15 cellular contexts compared by ENCODE assay signal in genomic region chr17:57675427-57675826, GRCh38.
"Had no signal": no experiment of that assay in that cellular context is flagged by ENCODE, and none has a peak within 500 bp of the region (broad histone marks: within the 10 kb centered on the region; RNA-seq: fewer than 3 reads in every experiment).

No MANE protein-coding gene starts in this region.

- ATAC-seq: activated CD4-positive, CD25-positive, alpha-beta regulatory T cell treated with anti-CD3 and anti-CD28 coated beads, Interleukin-2, amount 50 U/mL, for 24 hours; pancreas; stimulated activated memory B cell treated with anti-CD40 and anti-IgM and Interleukin-4, amounts not matched to agents 10 μg/mL and 1 μg/mL and 100 μg/mL, for 72 hours; T-cell had no signal

- DNase-seq: activated gamma-delta T cell treated with Interleukin-2 at 50 U/mL for 16 hours; effector CD8-positive, alpha-beta T cell; glutamatergic neuron; kidney; pancreas; stimulated activated CD4-positive, alpha-beta T cell treated with anti-CD3 and anti-CD28 coated beads, Interleukin-12 subunit alpha, Interleukin-12 subunit beta, amount 100 ng/mL, for 4 hours; T-helper 9 cell; uterus had no signal

- H3K4me3 Mint-ChIP-seq: stimulated activated memory B cell treated with anti-CD40 and anti-IgM and Interleukin-4, amounts not matched to agents 10 μg/mL and 1 μg/mL and 100 μg/mL, for 72 hours; T-cell had no signal

- H3K36me3 ChIP-seq: breast epithelium, pancreas, uterus had no signal

- H3K27me3 ChIP-seq: breast epithelium, foreskin keratinocyte, pancreas, tibial artery, uterus had no signal

- H3K27me3 Mint-ChIP-seq: stimulated activated memory B cell treated with anti-CD40 and anti-IgM and Interleukin-4, amounts not matched to agents 10 μg/mL and 1 μg/mL and 100 μg/mL, for 72 hours; T-cell had no signal

- H3K9me3 Mint-ChIP-seq: stimulated activated memory B cell treated with anti-CD40 and anti-IgM and Interleukin-4, amounts not matched to agents 10 μg/mL and 1 μg/mL and 100 μg/mL, for 72 hours; T-cell had no signal

- H3K27ac ChIP-seq: breast epithelium, foreskin keratinocyte, pancreas, SK-N-MC, tibial artery, uterus had no signal

- H3K4me3 ChIP-seq: breast epithelium, pancreas, SK-N-MC, tibial artery, uterus had no signal

- H3K27ac Mint-ChIP-seq: stimulated activated memory B cell treated with anti-CD40 and anti-IgM and Interleukin-4, amounts not matched to agents 10 μg/mL and 1 μg/mL and 100 μg/mL, for 72 hours; T-cell had no signal

- H3K4me1 ChIP-seq: pancreas, uterus had no signal

- H3K9me3 ChIP-seq: breast epithelium, pancreas, tibial artery, uterus had no signal
